In the genomic region with DNA sequence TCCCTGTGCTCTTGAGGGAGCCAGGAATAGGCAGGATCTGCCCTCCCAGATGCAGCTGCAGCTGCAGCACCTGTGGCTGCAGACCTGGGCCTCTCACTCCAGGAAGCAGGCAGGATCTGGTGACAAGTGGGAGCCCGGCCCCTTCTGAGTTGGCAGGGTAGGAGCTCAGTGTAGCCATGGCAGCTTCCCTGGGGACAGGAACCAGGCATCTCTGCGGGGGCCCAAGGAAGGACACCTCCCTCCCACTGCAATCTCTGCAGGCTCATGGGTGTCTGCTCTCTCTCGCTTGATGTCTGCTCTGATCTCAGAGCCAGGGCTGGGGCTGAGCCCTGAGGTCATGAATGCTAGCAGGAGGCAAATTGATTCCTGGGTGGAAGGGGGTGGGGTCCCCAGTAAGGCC, we compare ENCODE assay signal across 16 cellular contexts.
DNase-seq lines count a peak whose midpoint lies in the region; ATAC-seq and TF ChIP-seq lines count a peak whose summit lies in the region.
"Had no signal": no experiment of that assay in that cellular context is flagged by ENCODE, and none has a peak within 500 bp of the region (broad histone marks: within the 10 kb centered on the region; RNA-seq: fewer than 3 reads in every experiment).

No MANE protein-coding gene starts in this region.

- H3K4me1 Mint-ChIP-seq in endodermal cell = no peaks in the 10 kb centered on the region
- no peaks in the 10 kb centered on the region for H3K4me1 Mint-ChIP-seq in activated CD8-positive, alpha-beta T cell treated with anti-CD3 and anti-CD28 coated beads for 36 hours (ENCODE audit: low read depth)
- no peaks in the 10 kb centered on the region for H3K4me1 Mint-ChIP-seq in CD8-positive, alpha-beta memory T cell

- H3K36me3 ChIP-seq in endodermal cell (ENCODE audit: control insufficient read depth, insufficient read depth, low read length) = no peaks in the 10 kb centered on the region
- no peaks in the 10 kb centered on the region for H3K36me3 ChIP-seq in CD8-positive, alpha-beta memory T cell (ENCODE audit: insufficient read depth, low read length)

- H3K27ac ChIP-seq in endodermal cell (ENCODE audit: low read depth, low read length) = no peak overlapping the region
- H3K27ac ChIP-seq in CD8-positive, alpha-beta memory T cell (ENCODE audit: low read depth, low read length) = no peak overlapping the region
- H3K27ac ChIP-seq: C4-2B had no signal

- POLR2A ChIA-PET in activated CD8-positive, alpha-beta T cell treated with anti-CD3 and anti-CD28 coated beads for 36 hours (lab: Charles Lee) = interaction anchor here (0.7 kb wide), 1 partner anchor 23 kb away, joined by 3 read pairs; no protein-coding TSS in a partner anchor
- POLR2A ChIA-PET in CD8-positive, alpha-beta memory T cell (lab: Charles Lee) = no interaction called here

- no peak overlapping the region for H3K27ac Mint-ChIP-seq in endodermal cell
- no peak overlapping the region for H3K27ac Mint-ChIP-seq in activated CD8-positive, alpha-beta T cell treated with anti-CD3 and anti-CD28 coated beads for 36 hours
- no peak overlapping the region for H3K27ac Mint-ChIP-seq in CD8-positive, alpha-beta memory T cell

- 68% methylated on average over 3 of the region's 3 CpGs; no CpG with 5 or more reads in 1 of the 2 experiments for WGBS in endodermal cell (ENCODE audit: insufficient coverage in 1 of 2, insufficient read length in 1 of 2), 2 experiments

- no peaks in the 10 kb centered on the region for H3K4me1 ChIP-seq in endodermal cell (ENCODE audit: control insufficient read depth, insufficient read depth, low read length)
- H3K4me1 ChIP-seq in CD8-positive, alpha-beta memory T cell (ENCODE audit: insufficient read depth, low read length) = no peaks in the 10 kb centered on the region

- CTCF ChIA-PET in activated CD8-positive, alpha-beta T cell treated with anti-CD3 and anti-CD28 coated beads for 36 hours (lab: Charles Lee) = no interaction called here
- CTCF ChIA-PET in CD8-positive, alpha-beta memory T cell (lab: Charles Lee) = no interaction called here

- no peak for ATAC-seq in left ventricle myocardium superior
- no peak for ATAC-seq in activated CD8-positive, alpha-beta T cell treated with anti-CD3 and anti-CD28 coated beads for 36 hours
- ATAC-seq: HCT116 had no signal

- no peak overlapping the region for H3K4me3 ChIP-seq in endodermal cell (ENCODE audit: low read length)
- no peak overlapping the region for H3K4me3 ChIP-seq in CD8-positive, alpha-beta memory T cell (ENCODE audit: low read length)

- H3K27me3 ChIP-seq in endodermal cell (ENCODE audit: control insufficient read depth, insufficient read depth, low read length, poor library complexity, severe bottlenecking) = no peaks in the 10 kb centered on the region
- no peaks in the 10 kb centered on the region for H3K27me3 ChIP-seq in CD8-positive, alpha-beta memory T cell (ENCODE audit: insufficient read depth, low read length, poor library complexity, severe bottlenecking)

- no peaks in the 10 kb centered on the region for H3K27me3 Mint-ChIP-seq in endodermal cell (ENCODE audit: insufficient read depth)
- H3K27me3 Mint-ChIP-seq in activated CD8-positive, alpha-beta T cell treated with anti-CD3 and anti-CD28 coated beads for 36 hours = no peaks in the 10 kb centered on the region
- no peaks in the 10 kb centered on the region for H3K27me3 Mint-ChIP-seq in CD8-positive, alpha-beta memory T cell

- peak; percentile 17 for DNase-seq in left ventricle myocardium superior
- DNase-seq in cardiac septum (ENCODE audit: low spot score) = no peak
- peak; percentile 77 for DNase-seq in NCI-H510A (lab: John Stamatoyannopoulos, UW)
- peak; percentile 74 for DNase-seq in endodermal cell
- DNase-seq in NCI-H187 (lab: John Stamatoyannopoulos, UW) = no peak
- DNase-seq in activated CD8-positive, alpha-beta T cell treated with anti-CD3 and anti-CD28 coated beads for 36 hours = no peak
- DNase-seq in CD8-positive, alpha-beta memory T cell = no peak
- DNase-seq: DMS 273 treated with DMSO at 0.1 percent for 48 hours, EL, NCI-H1092 treated with DMSO at 0.1 percent for 48 hours, NCI-H524, SIG-M5, SW 1271, T-helper 2 cell had no signal

- no peaks in the 10 kb centered on the region for H3K36me3 Mint-ChIP-seq in endodermal cell (ENCODE audit: low read depth)
- H3K36me3 Mint-ChIP-seq in activated CD8-positive, alpha-beta T cell treated with anti-CD3 and anti-CD28 coated beads for 36 hours (ENCODE audit: low read depth) = no peaks in the 10 kb centered on the region
- H3K36me3 Mint-ChIP-seq in CD8-positive, alpha-beta memory T cell = peaks cover 0 to 1% (median 0%) of the 10 kb centered on the region in 3 donors

- peaks cover 16% of the 10 kb centered on the region for H3K9me3 ChIP-seq in endodermal cell (ENCODE audit: control insufficient read depth, low read length)
- no peaks in the 10 kb centered on the region for H3K9me3 ChIP-seq in CD8-positive, alpha-beta memory T cell (ENCODE audit: low read length)

- no peaks in the 10 kb centered on the region for H3K9me3 Mint-ChIP-seq in endodermal cell
- H3K9me3 Mint-ChIP-seq in activated CD8-positive, alpha-beta T cell treated with anti-CD3 and anti-CD28 coated beads for 36 hours = no peaks in the 10 kb centered on the region
- H3K9me3 Mint-ChIP-seq in CD8-positive, alpha-beta memory T cell = peaks cover 0 to 19% (median 7%) of the 10 kb centered on the region in 5 donors

- H3K9ac ChIP-seq in endodermal cell (ENCODE audit: extremely low read depth, low read length, poor library complexity, severe bottlenecking) = no peak overlapping the region

- intact Hi-C loops in left ventricle myocardium superior (cut with micrococcal nuclease) = no loop called here
- intact Hi-C loops in cardiac septum (cut with DNase I) = no loop called here
- intact Hi-C loops in activated CD8-positive, alpha-beta T cell treated with anti-CD3 and anti-CD28 coated beads for 36 hours (cut with micrococcal nuclease) = no loop called here

- H3K4me3 Mint-ChIP-seq in endodermal cell = no peak overlapping the region
- H3K4me3 Mint-ChIP-seq in activated CD8-positive, alpha-beta T cell treated with anti-CD3 and anti-CD28 coated beads for 36 hours = no peak overlapping the region
- no peak overlapping the region for H3K4me3 Mint-ChIP-seq in CD8-positive, alpha-beta memory T cell

- TF ChIP-seq CTCF in endodermal cell (conservative IDR thresholded peaks at IDR 0.05) = no peak
- no peak for TF ChIP-seq CTCF in activated CD8-positive, alpha-beta T cell treated with anti-CD3 and anti-CD28 coated beads for 36 hours (IDR thresholded peaks at IDR 0.05)

Comparison
In these comparisons a context has a peak if more than half of its experiments do, and no peak if none do; other contexts are left out.
1. DNase-seq: peak in left ventricle myocardium superior (single experiment), NCI-H510A (single experiment) and endodermal cell (single experiment); none in cardiac septum (single experiment), NCI-H187 (0 of 2), activated CD8-positive, alpha-beta T cell treated with anti-CD3 and anti-CD28 coated beads for 36 hours (single experiment) and CD8-positive, alpha-beta memory T cell (0 of 5).